In genomic region chr15:99282129-99282528, GRCh38 we compare ENCODE assay signal across 25 cellular contexts. TPM values are rescaled to one million over a fixed set of nuclear protein-coding genes. Genes with fewer than 3 reads are reported as not detected.
DNase-seq lines count a peak whose midpoint lies in the region; ATAC-seq, FAIRE-seq and TF ChIP-seq lines count a peak whose summit lies in the region.
"Had no signal": no experiment of that assay in that cellular context is flagged by ENCODE, and none has a peak within 500 bp of the region (broad histone marks: within the 10 kb centered on the region; RNA-seq: fewer than 3 reads in every experiment).

No MANE protein-coding gene starts in this region.

- peak overlapping the region; percentile 35 for H3K4me3 Mint-ChIP-seq in natural killer cell treated with Interleukin-12 subunit alpha and Interleukin-12 subunit beta and Interleukin-15 and Interleukin-18, amount 100 ng/mL, for 72 hours
- no peak overlapping the region for H3K4me3 Mint-ChIP-seq in natural killer cell
- H3K4me3 Mint-ChIP-seq: activated CD4-positive, alpha-beta memory T cell treated with anti-CD3 and anti-CD28 coated beads, Interleukin-2, amount 10 ng/mL, durations not matched to agents 7 days and 5 days; activated naive CD4-positive, alpha-beta T cell treated with anti-CD3 and anti-CD28 coated beads for 36 hours; CD8-positive, alpha-beta T cell; immature natural killer cell; memory B cell; stimulated activated effector memory CD8-positive, alpha-beta T cell treated with anti-CD3 and anti-CD28 coated beads, Interleukin-12 subunit alpha, Interleukin-12 subunit beta, amount 100 ng/mL, for 72 hours had no signal

- peaks cover 25% of the 10 kb centered on the region for H3K36me3 Mint-ChIP-seq in natural killer cell treated with Interleukin-12 subunit alpha and Interleukin-12 subunit beta and Interleukin-15 and Interleukin-18, amount 100 ng/mL, for 72 hours
- no peaks in the 10 kb centered on the region for H3K36me3 Mint-ChIP-seq in natural killer cell
- H3K36me3 Mint-ChIP-seq: stimulated activated effector memory CD8-positive, alpha-beta T cell treated with anti-CD3 and anti-CD28 coated beads, Interleukin-12 subunit alpha, Interleukin-12 subunit beta, amount 100 ng/mL, for 72 hours had no signal

- ATAC-seq in natural killer cell treated with Interleukin-12 subunit alpha and Interleukin-12 subunit beta and Interleukin-15 and Interleukin-18, amount 100 ng/mL, for 72 hours, result no peak
- ATAC-seq in natural killer cell (no peak), HG03432 (IDR thresholded peaks at IDR 0.05; ENCODE audit: unreplicated experiment) (no peak), GM21381 (IDR thresholded peaks at IDR 0.05; ENCODE audit: unreplicated experiment) (no peak)
- ATAC-seq: CD8-positive, alpha-beta T cell; left cardiac atrium; SK-N-SH treated with all-trans-retinoic acid at 6 μM for 48 hours; stimulated activated effector memory CD8-positive, alpha-beta T cell treated with anti-CD3 and anti-CD28 coated beads, Interleukin-12 subunit alpha, Interleukin-12 subunit beta, amount 100 ng/mL, for 72 hours had no signal

- no TSS peak for BruUV-seq in endothelial cell of umbilical vein (replicated peaks; lab: Mats Ljungman, UMichigan)

- no peak overlapping the region for H3K4me2 ChIP-seq in endothelial cell of umbilical vein (ENCODE audit: insufficient read depth, low read length)

- no peaks in the 10 kb centered on the region for H3K27me3 Mint-ChIP-seq in natural killer cell treated with Interleukin-12 subunit alpha and Interleukin-12 subunit beta and Interleukin-15 and Interleukin-18, amount 100 ng/mL, for 72 hours
- H3K27me3 Mint-ChIP-seq in natural killer cell (ENCODE audit: low read depth in 2 of 2), result no peaks in the 10 kb centered on the region
- H3K27me3 Mint-ChIP-seq: activated CD4-positive, alpha-beta memory T cell treated with anti-CD3 and anti-CD28 coated beads, Interleukin-2, amount 10 ng/mL, durations not matched to agents 7 days and 5 days; memory B cell had no signal

- no peak overlapping the region for H3K4me3 ChIP-seq in endothelial cell of umbilical vein (replicated peaks in 1 of 3; ENCODE audit: insufficient read depth in 1 of 3, low read depth in 1 of 3, low read length in 3 of 3)
- H3K4me3 ChIP-seq: breast epithelium, thoracic aorta had no signal

- no peak overlapping the region for H3K27ac ChIP-seq in endothelial cell of umbilical vein (ENCODE audit: insufficient read depth, low read depth, low read length)
- H3K27ac ChIP-seq: breast epithelium, epithelial cell of prostate, thoracic aorta had no signal

- H3K36me3 ChIP-seq in endothelial cell of umbilical vein (ENCODE audit: control insufficient read depth in 2 of 2, extremely low read depth in 1 of 2, insufficient read depth in 2 of 2, low read length in 2 of 2), result no peaks in the 10 kb centered on the region
- H3K36me3 ChIP-seq: breast epithelium, thoracic aorta had no signal

- no peaks in the 10 kb centered on the region for H3K9me1 ChIP-seq in endothelial cell of umbilical vein (replicated peaks; ENCODE audit: control insufficient read depth, extremely low read depth, insufficient read depth, low read length)

- no peak overlapping the region for H3K9ac ChIP-seq in endothelial cell of umbilical vein (replicated peaks; ENCODE audit: extremely low read depth, insufficient read depth, low read length)

- in situ Hi-C loops in GM13977 (cut with MboI; ENCODE audit: low pct_unique_long_range_greater_than_20kb, low sequenced_read_pairs, unreplicated experiment), result loop anchor here (25.0 kb wide), 1 partner anchor 430 kb away; no protein-coding TSS in a partner anchor

- no peak overlapping the region for H2AFZ ChIP-seq in endothelial cell of umbilical vein (ENCODE audit: low read depth, low read length)

- no peak for FAIRE-seq in endothelial cell of umbilical vein (lab: Jason Lieb, UNC)

- dilution Hi-C loops in endothelial cell of umbilical vein (cut with MboI; ENCODE audit: extremely low pct_ligation_motif_present, low sequenced_read_pairs), result loop anchor here (25.0 kb wide), 1 partner anchor 430 kb away; no protein-coding TSS in a partner anchor

- no peak for TF ChIP-seq CTCF in natural killer cell (IDR thresholded peaks at IDR 0.05)
- no peak for TF ChIP-seq CTCF in endothelial cell of umbilical vein (IDR thresholded peaks at IDR 0.05; ENCODE audit: extremely low read depth in 1 of 2, insufficient read depth in 1 of 2, low read depth in 1 of 2, low read length in 2 of 2)
- TF ChIP-seq CTCF in GM13977 (IDR thresholded peaks at IDR 0.05; ENCODE audit: extremely low read depth, insufficient read depth, missing control alignments), result no peak

- H3K27ac Mint-ChIP-seq in natural killer cell treated with Interleukin-12 subunit alpha and Interleukin-12 subunit beta and Interleukin-15 and Interleukin-18, amount 100 ng/mL, for 72 hours, result peak overlapping the region; percentile 45 to 59
- H3K27ac Mint-ChIP-seq in natural killer cell, result no peak overlapping the region
- H3K27ac Mint-ChIP-seq: activated CD4-positive, alpha-beta memory T cell treated with anti-CD3 and anti-CD28 coated beads, Interleukin-2, amount 10 ng/mL, durations not matched to agents 7 days and 5 days; activated naive CD4-positive, alpha-beta T cell treated with anti-CD3 and anti-CD28 coated beads for 36 hours; CD8-positive, alpha-beta T cell; immature natural killer cell; memory B cell; stimulated activated effector memory CD8-positive, alpha-beta T cell treated with anti-CD3 and anti-CD28 coated beads, Interleukin-12 subunit alpha, Interleukin-12 subunit beta, amount 100 ng/mL, for 72 hours had no signal

- no peak for DNase-seq in natural killer cell treated with Interleukin-12 subunit alpha and Interleukin-12 subunit beta and Interleukin-15 and Interleukin-18, amount 100 ng/mL, for 72 hours (ENCODE audit: low spot score)
- DNase-seq in natural killer cell (no peak), NCI-H226 (peak; percentile 41), endothelial cell of umbilical vein (ENCODE audit: low read depth, low spot score) (peak; percentile 12), GM13977 (ENCODE audit: low spot score) (no peak)
- DNase-seq: activated CD4-positive, alpha-beta memory T cell treated with anti-CD3 and anti-CD28 coated beads, Interleukin-2, amount 10 ng/mL, durations not matched to agents 7 days and 5 days; activated CD4-positive, CD25-positive, alpha-beta regulatory T cell treated with anti-CD3 and anti-CD28 coated beads, Interleukin-2, amount 50 U/mL, for 72 hours; activated CD8-positive, alpha-beta memory T cell treated with anti-CD3 and anti-CD28 coated beads, Interleukin-2, amount 50 U/mL, for 4 hours; activated naive CD4-positive, alpha-beta T cell treated with anti-CD3 and anti-CD28 coated beads for 36 hours; AML-193; amniotic stem cell; CD8-positive, alpha-beta T cell; immature natural killer cell; left cardiac atrium; NCI-H1436 treated with DMSO at 0.1 percent for 48 hours; NCI-H2107; NCI-H82 had no signal

- H3K4me1 ChIP-seq in endothelial cell of umbilical vein (ENCODE audit: control insufficient read depth, extremely low read depth, insufficient read depth, low read length), result peaks cover 15% of the 10 kb centered on the region
- H3K4me1 ChIP-seq: breast epithelium had no signal

- CTCF ChIA-PET in endothelial cell of umbilical vein (lab: Charles Lee), result interaction anchor here (1.1 to 10.7 kb wide), 4 partner anchors 10 to 475 kb away, joined by 3 to 223 read pairs (median 22); partner anchors contain the start of gene LRRC28

- H3K79me2 ChIP-seq in endothelial cell of umbilical vein (ENCODE audit: control insufficient read depth, insufficient read depth, low read length), result no peaks in the 10 kb centered on the region

- POLR2A ChIA-PET in endothelial cell of umbilical vein (lab: Charles Lee), result no interaction called here

- H3K4me1 Mint-ChIP-seq in natural killer cell treated with Interleukin-12 subunit alpha and Interleukin-12 subunit beta and Interleukin-15 and Interleukin-18, amount 100 ng/mL, for 72 hours (ENCODE audit: low read depth in 2 of 2), result peaks cover 34 to 59% of the 10 kb centered on the region in 2 donors
- peaks cover 21 to 22% of the 10 kb centered on the region in 2 donors for H3K4me1 Mint-ChIP-seq in natural killer cell

- no peaks in the 10 kb centered on the region for H3K27me3 ChIP-seq in endothelial cell of umbilical vein (ENCODE audit: control insufficient read depth in 2 of 2, insufficient read depth in 2 of 2, low read length in 2 of 2)
- H3K27me3 ChIP-seq: breast epithelium had no signal

- intact Hi-C loops in natural killer cell (cut with micrococcal nuclease), result no loop called here
- intact Hi-C loops in endothelial cell of umbilical vein (cut with micrococcal nuclease), result no loop called here

- TF ChIP-seq POLR2A in endothelial cell of umbilical vein (IDR thresholded peaks at IDR 0.05; ENCODE audit: low read depth, low read length), result no peak

- H3K9me3 Mint-ChIP-seq in natural killer cell treated with Interleukin-12 subunit alpha and Interleukin-12 subunit beta and Interleukin-15 and Interleukin-18, amount 100 ng/mL, for 72 hours, result no peaks in the 10 kb centered on the region
- no peaks in the 10 kb centered on the region for H3K9me3 Mint-ChIP-seq in natural killer cell
- H3K9me3 Mint-ChIP-seq: activated CD4-positive, alpha-beta memory T cell treated with anti-CD3 and anti-CD28 coated beads, Interleukin-2, amount 10 ng/mL, durations not matched to agents 7 days and 5 days; activated naive CD4-positive, alpha-beta T cell treated with anti-CD3 and anti-CD28 coated beads for 36 hours; CD8-positive, alpha-beta T cell; immature natural killer cell; memory B cell; stimulated activated effector memory CD8-positive, alpha-beta T cell treated with anti-CD3 and anti-CD28 coated beads, Interleukin-12 subunit alpha, Interleukin-12 subunit beta, amount 100 ng/mL, for 72 hours had no signal

- H3K9me3 ChIP-seq in endothelial cell of umbilical vein (replicated peaks; ENCODE audit: control insufficient read depth, insufficient read depth, low read length), result no peaks in the 10 kb centered on the region
- H3K9me3 ChIP-seq: breast epithelium, thoracic aorta had no signal

- no peaks in the 10 kb centered on the region for H4K20me1 ChIP-seq in endothelial cell of umbilical vein (replicated peaks; ENCODE audit: control insufficient read depth, extremely low read depth, insufficient read depth, low read length)

RNA-seq across cellular contexts. Expression of gene LRRC28, which starts 30.8 kb away (rescaled TPM):
- 10 to 100 TPM; 28.9 to 51.7 TPM for total RNA-seq in natural killer cell treated with Interleukin-12 subunit alpha and Interleukin-12 subunit beta and Interleukin-15 and Interleukin-18, amount 100 ng/mL, for 72 hours
- total RNA-seq in natural killer cell (10 to 100 TPM; 18.2 to 20.9 (median 18.7) TPM), endothelial cell of umbilical vein (19.6 and 22.4 TPM in 2 replicates)
- 26.7 and 27.8 TPM in 2 replicates for polyA plus RNA-seq in endothelial cell of umbilical vein
- polyA plus RNA-seq in endothelial cell of umbilical vein (2011; cell fraction: cytosol; rRNA removed), result 26.0 TPM in 2 replicates
- 22.9 and 23.9 TPM in 2 replicates for polyA plus RNA-seq in endothelial cell of umbilical vein (2011; cell fraction: nucleus; rRNA removed)
- polyA plus RNA-seq in endothelial cell of umbilical vein (2012), result 17.3 and 21.0 TPM in 2 replicates
- 46.6 and 47.2 TPM in 2 replicates for polyA minus RNA-seq in endothelial cell of umbilical vein
- polyA minus RNA-seq in endothelial cell of umbilical vein (2011; cell fraction: cytosol; rRNA and poly(A)+ RNA removed), result 2.6 TPM
- polyA minus RNA-seq in endothelial cell of umbilical vein (2011; cell fraction: nucleus; rRNA and poly(A)+ RNA removed), result 57.0 and 84.0 TPM in 2 replicates

RNA-seq across cellular contexts. Expression of gene TTC23, which starts 32.7 kb away (rescaled TPM):
- 1 to 10 TPM in 1 of 2 donors, under 1 TPM in 1; 1.00 to 3.6 TPM for total RNA-seq in natural killer cell treated with Interleukin-12 subunit alpha and Interleukin-12 subunit beta and Interleukin-15 and Interleukin-18, amount 100 ng/mL, for 72 hours
- total RNA-seq in natural killer cell (1 to 10 TPM in 2 of 3 donors, under 1 TPM in 1; 0.75 to 1.1 (median 1.0) TPM), endothelial cell of umbilical vein (18.6 and 27.3 TPM in 2 replicates)
- polyA plus RNA-seq in endothelial cell of umbilical vein, result 3.0 and 4.1 TPM in 2 replicates
- 3.6 and 4.5 TPM in 2 replicates for polyA plus RNA-seq in endothelial cell of umbilical vein (2011; cell fraction: cytosol; rRNA removed)
- polyA plus RNA-seq in endothelial cell of umbilical vein (2011; cell fraction: nucleus; rRNA removed), result 10.1 and 10.9 TPM in 2 replicates
- 15.8 and 18.0 TPM in 2 replicates for polyA plus RNA-seq in endothelial cell of umbilical vein (2012)
- 6.5 and 7.0 TPM in 2 replicates for polyA minus RNA-seq in endothelial cell of umbilical vein
- 4.0 TPM for polyA minus RNA-seq in endothelial cell of umbilical vein (2011; cell fraction: cytosol; rRNA and poly(A)+ RNA removed)
- 16.3 and 22.2 TPM in 2 replicates for polyA minus RNA-seq in endothelial cell of umbilical vein (2011; cell fraction: nucleus; rRNA and poly(A)+ RNA removed)

Comparison
In these comparisons a context has a peak if more than half of its experiments do, and no peak if none do; other contexts are left out.
1. H3K27ac Mint-ChIP-seq: peak in natural killer cell treated with Interleukin-12 subunit alpha and Interleukin-12 subunit beta and Interleukin-15 and Interleukin-18, amount 100 ng/mL, for 72 hours (2 of 2); none in natural killer cell (0 of 2).
2. DNase-seq: peak in NCI-H226 (single experiment) and endothelial cell of umbilical vein (single experiment); none in natural killer cell treated with Interleukin-12 subunit alpha and Interleukin-12 subunit beta and Interleukin-15 and Interleukin-18, amount 100 ng/mL, for 72 hours (single experiment), natural killer cell (single experiment) and GM13977 (single experiment).